ENCODE assay signal across 21 cellular contexts in genomic region chr11:36129955-36130354, GRCh38.
"Had no signal": no experiment of that assay in that cellular context is flagged by ENCODE, and none has a peak within 500 bp of the region (broad histone marks: within the 10 kb centered on the region; RNA-seq: fewer than 3 reads in every experiment).

No MANE protein-coding gene starts in this region.

- H3K4me1 ChIP-seq: adrenal gland had no signal

- H3K9me3 ChIP-seq: adrenal gland had no signal

- H3K36me3 ChIP-seq: adrenal gland had no signal

- H3K4me1 Mint-ChIP-seq: activated naive CD8-positive, alpha-beta T cell treated with anti-CD3 and anti-CD28 coated beads, Interleukin-2, amount 10 ng/mL, durations not matched to agents 7 days and 5 days had no signal

- ATAC-seq: activated CD8-positive, alpha-beta T cell treated with anti-CD3 and anti-CD28 coated beads for 36 hours; activated T-cell treated with anti-CD3 and anti-CD28 coated beads, Interleukin-2, amount 50 U/mL, for 72 hours; Panc1 had no signal

- H3K9me3 Mint-ChIP-seq: activated CD8-positive, alpha-beta T cell treated with anti-CD3 and anti-CD28 coated beads for 36 hours; activated naive CD8-positive, alpha-beta T cell treated with anti-CD3 and anti-CD28 coated beads, Interleukin-2, amount 10 ng/mL, durations not matched to agents 7 days and 5 days; activated T-cell treated with anti-CD3 and anti-CD28 coated beads, Interleukin-2, amount 50 U/mL, for 72 hours; T-helper 1 cell treated with Interleukin-12 subunit alpha and Interleukin-12 subunit beta and Interleukin-4 antibody, amounts not matched to agents 30 μg/mL and 1 μg/mL, for 36 hours had no signal

- H3K4me3 ChIP-seq: adrenal gland had no signal

- H3K27ac ChIP-seq: adrenal gland had no signal

- DNase-seq: activated CD4-positive, alpha-beta T cell treated with anti-CD3 and anti-CD28 coated beads for 4 hours; activated CD8-positive, alpha-beta memory T cell treated with anti-CD3 and anti-CD28 coated beads, Interleukin-2, amount 50 U/mL, for 4 hours; activated CD8-positive, alpha-beta T cell treated with anti-CD3 and anti-CD28 coated beads for 36 hours; activated naive CD4-positive, alpha-beta T cell treated with anti-CD3 and anti-CD28 coated beads, Interleukin-2, amount 50 U/mL, for 16 hours; activated naive CD8-positive, alpha-beta T cell treated with anti-CD3 and anti-CD28 coated beads, Interleukin-2, amount 10 ng/mL, durations not matched to agents 7 days and 5 days; activated T-cell treated with anti-CD3 and anti-CD28 coated beads, Interleukin-2, amount 50 U/mL, for 72 hours; adrenal gland; anterior cingulate cortex; central memory CD4-positive, alpha-beta T cell; Karpas-422; NCI-H1694; NCI-H2029; NCI-H2107; NCI-H2171 treated with DMSO at 0.1 percent for 48 hours; NCI-H524; NCI-H82; OCI-M1; RPMI8226; SHP77 treated with DMSO at 0.1 percent for 48 hours had no signal

- H3K27me3 ChIP-seq: adrenal gland had no signal

- H3K4me3 Mint-ChIP-seq: activated CD8-positive, alpha-beta T cell treated with anti-CD3 and anti-CD28 coated beads for 36 hours; activated naive CD8-positive, alpha-beta T cell treated with anti-CD3 and anti-CD28 coated beads, Interleukin-2, amount 10 ng/mL, durations not matched to agents 7 days and 5 days; activated T-cell treated with anti-CD3 and anti-CD28 coated beads, Interleukin-2, amount 50 U/mL, for 72 hours; T-helper 1 cell treated with Interleukin-12 subunit alpha and Interleukin-12 subunit beta and Interleukin-4 antibody, amounts not matched to agents 30 μg/mL and 1 μg/mL, for 36 hours had no signal

- H3K27ac Mint-ChIP-seq: activated CD8-positive, alpha-beta T cell treated with anti-CD3 and anti-CD28 coated beads for 36 hours; activated naive CD8-positive, alpha-beta T cell treated with anti-CD3 and anti-CD28 coated beads, Interleukin-2, amount 10 ng/mL, durations not matched to agents 7 days and 5 days; activated T-cell treated with anti-CD3 and anti-CD28 coated beads, Interleukin-2, amount 50 U/mL, for 72 hours; T-helper 1 cell treated with Interleukin-12 subunit alpha and Interleukin-12 subunit beta and Interleukin-4 antibody, amounts not matched to agents 30 μg/mL and 1 μg/mL, for 36 hours had no signal

- H3K36me3 Mint-ChIP-seq: activated naive CD8-positive, alpha-beta T cell treated with anti-CD3 and anti-CD28 coated beads, Interleukin-2, amount 10 ng/mL, durations not matched to agents 7 days and 5 days had no signal
